12 cellular contexts compared by ENCODE assay signal in genomic region chr1:236535656-236536293, GRCh38. TPM values are rescaled to one million over a fixed set of nuclear protein-coding genes. Genes with fewer than 3 reads are reported as not detected.
DNase-seq lines count a peak whose midpoint lies in the region; ATAC-seq and TF ChIP-seq lines count a peak whose summit lies in the region.
"Had no signal": no experiment of that assay in that cellular context is flagged by ENCODE, and none has a peak within 500 bp of the region (broad histone marks: within the 10 kb centered on the region; RNA-seq: fewer than 3 reads in every experiment).

No MANE protein-coding gene starts in this region.

- POLR2A ChIA-PET in RWPE1 (lab: Yijun Ruan, JAX; ENCODE audit: low non-redundant PET) = interaction anchor here (0.6 kb wide), 1 partner anchor 266 kb away, joined by 3 read pairs; no protein-coding TSS in a partner anchor

- peak; percentile 38 to 79 (median 74) for ATAC-seq in right lobe of liver
- no peak for ATAC-seq in HG03175 (IDR thresholded peaks at IDR 0.05; ENCODE audit: unreplicated experiment)
- ATAC-seq in HG03280 (IDR thresholded peaks at IDR 0.05; ENCODE audit: unreplicated experiment) = no peak

- no peaks in the 10 kb centered on the region for H3K27me3 ChIP-seq in right lobe of liver

- H3K27ac ChIP-seq in RWPE1 (peak overlapping the region; percentile 21; the same call in 1 of the 2 replicates), right lobe of liver (no peak overlapping the region)

- peaks cover 0 to 29% (median 14%) of the 10 kb centered on the region in 4 donors for H3K4me1 ChIP-seq in right lobe of liver

- no peak for TF ChIP-seq CTCF in RWPE1 (conservative IDR thresholded peaks at IDR 0.05; ENCODE audit: low read depth)
- TF ChIP-seq CTCF in right lobe of liver (IDR thresholded peaks at IDR 0.05) = no peak

- no peak for TF ChIP-seq POLR2A in right lobe of liver (IDR thresholded peaks at IDR 0.05)

- intact Hi-C loops in right lobe of liver (cut with DNase I) = no loop called here

- peaks cover 0 to 33% (median 11%) of the 10 kb centered on the region in 4 donors for H3K36me3 ChIP-seq in right lobe of liver

- no peaks in the 10 kb centered on the region for H3K9me3 ChIP-seq in right lobe of liver

- no peak overlapping the region for H3K4me3 ChIP-seq in right lobe of liver

- WGBS in right lobe of liver (ENCODE audit: insufficient coverage, low coverage, low lambda C conversion rate, missing lambda C conversion rate) = 49% methylated on average over 9 of the region's 9 CpGs

- DNase-seq in NCI-H2107 treated with DMSO at 0.1 percent for 48 hours (lab: John Stamatoyannopoulos, UW; ENCODE audit: unreplicated experiment) (peak; percentile 32), NCI-H2107 (lab: John Stamatoyannopoulos, UW) (no peak), NCI-H146 treated with DMSO at 0.1 percent for 48 hours (lab: John Stamatoyannopoulos, UW; ENCODE audit: unreplicated experiment) (peak; percentile 98), RWPE1 (ENCODE audit: low spot score) (no peak), right lobe of liver (peak in 2 of 3 donors; percentile 63 to 71)
- DNase-seq in stimulated activated CD4-positive, alpha-beta T cell treated with anti-CD3 and anti-CD28 coated beads, Interleukin-2, amount 100 ng/mL, for 24 hours = no peak
- DNase-seq: 8988T, DMS79 treated with DMSO at 0.1 percent for 48 hours, immature natural killer cell, naive B cell had no signal

- CTCF ChIA-PET in RWPE1 (lab: Yijun Ruan, JAX) = interaction anchor here (0.5 to 0.6 kb wide), 2 partner anchors 408 to 527 kb away, joined by 3 to 4 read pairs; no protein-coding TSS in a partner anchor

RNA-seq across cellular contexts. Expression of gene LGALS8, which starts 12.0 kb away (rescaled TPM):
- 10 to 100 TPM; 30.4 to 69.3 (median 42.3) TPM for total RNA-seq in right lobe of liver

Comparison
In these comparisons a context has a peak if more than half of its experiments do, and no peak if none do; other contexts are left out.
1. DNase-seq: peak in NCI-H2107 treated with DMSO at 0.1 percent for 48 hours (single experiment), NCI-H146 treated with DMSO at 0.1 percent for 48 hours (single experiment) and right lobe of liver (2 of 3); none in NCI-H2107 (single experiment), RWPE1 (single experiment) and stimulated activated CD4-positive, alpha-beta T cell treated with anti-CD3 and anti-CD28 coated beads, Interleukin-2, amount 100 ng/mL, for 24 hours (0 of 2).
2. ATAC-seq: peak in right lobe of liver (4 of 4); none in HG03175 (single experiment) and HG03280 (single experiment).